ENCODE assay signal across 1 cellular context in the genomic region with DNA sequence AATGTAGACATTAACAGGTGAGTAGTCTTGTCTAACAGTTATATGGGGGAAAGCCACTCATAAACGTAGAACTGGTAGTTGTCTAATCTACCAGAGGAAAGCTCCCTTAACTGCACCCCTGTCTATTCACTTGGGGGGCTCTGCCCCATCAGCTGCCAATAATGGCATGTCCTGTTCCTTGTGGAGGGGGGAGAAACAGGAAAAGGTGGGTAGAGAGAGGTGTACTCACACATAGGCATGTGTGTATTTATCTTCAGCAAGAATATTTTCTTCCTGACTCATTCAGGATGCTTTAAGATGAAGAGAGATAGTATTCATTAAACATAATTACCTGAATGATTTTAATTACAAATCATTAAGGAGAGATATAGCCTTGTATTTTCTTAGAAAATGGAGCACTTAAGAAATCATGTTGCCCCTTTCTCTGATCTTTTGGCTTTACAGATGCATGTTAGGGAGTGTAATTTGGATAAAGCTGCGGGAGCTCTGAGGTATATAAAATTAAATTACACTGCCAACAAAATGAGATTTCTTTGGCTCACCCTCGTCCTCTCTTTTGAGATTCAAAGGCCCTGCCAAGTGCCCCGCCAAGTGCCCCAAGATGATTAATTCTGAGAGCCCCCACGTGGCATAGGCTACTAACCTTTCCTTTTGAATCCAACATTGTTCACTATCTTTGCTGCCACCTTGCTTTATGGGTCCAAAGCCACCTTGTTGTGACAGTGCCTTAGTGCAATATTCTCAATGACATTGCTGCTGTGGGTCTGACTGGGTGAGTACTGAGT.
TF ChIP-seq lines count a peak whose summit lies in the region.

No MANE protein-coding gene starts in this region.

TF ChIP-seq in IMR-90, 13 proteins besides CTCF, POLR2A, EP300 and RAD21:
- no peak for TF ChIP-seq FOS (IDR thresholded peaks at IDR 0.05; ENCODE audit: low read depth, low read length)
- no peak for TF ChIP-seq CHD1 (IDR thresholded peaks at IDR 0.05; ENCODE audit: low read depth, low read length)
- TF ChIP-seq MAZ (IDR thresholded peaks at IDR 0.05; ENCODE audit: borderline replicate concordance, low read depth, low read length): no peak
- no peak for TF ChIP-seq MAFK (IDR thresholded peaks at IDR 0.05; ENCODE audit: low read depth, low read length)
- no peak for TF ChIP-seq BHLHE40 (IDR thresholded peaks at IDR 0.05; ENCODE audit: low read depth, low read length)
- TF ChIP-seq RFX5 (IDR thresholded peaks at IDR 0.05; ENCODE audit: low read depth, low read length): no peak
- TF ChIP-seq, protein P1, sequence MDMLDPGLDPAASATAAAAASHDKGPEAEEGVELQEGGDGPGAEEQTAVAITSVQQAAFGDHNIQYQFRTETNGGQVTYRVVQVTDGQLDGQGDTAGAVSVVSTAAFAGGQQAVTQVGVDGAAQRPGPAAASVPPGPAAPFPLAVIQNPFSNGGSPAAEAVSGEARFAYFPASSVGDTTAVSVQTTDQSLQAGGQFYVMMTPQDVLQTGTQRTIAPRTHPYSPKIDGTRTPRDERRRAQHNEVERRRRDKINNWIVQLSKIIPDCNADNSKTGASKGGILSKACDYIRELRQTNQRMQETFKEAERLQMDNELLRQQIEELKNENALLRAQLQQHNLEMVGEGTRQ (IDR thresholded peaks at IDR 0.05; ENCODE audit: low read depth, low read length): no peak
- no peak for TF ChIP-seq SMC3 (IDR thresholded peaks at IDR 0.05; ENCODE audit: low read depth, low read length)
- no peak for TF ChIP-seq RCOR1 (IDR thresholded peaks at IDR 0.05; ENCODE audit: insufficient replicate concordance, low read length)
